18 cellular contexts compared by ENCODE assay signal in the genomic region with DNA sequence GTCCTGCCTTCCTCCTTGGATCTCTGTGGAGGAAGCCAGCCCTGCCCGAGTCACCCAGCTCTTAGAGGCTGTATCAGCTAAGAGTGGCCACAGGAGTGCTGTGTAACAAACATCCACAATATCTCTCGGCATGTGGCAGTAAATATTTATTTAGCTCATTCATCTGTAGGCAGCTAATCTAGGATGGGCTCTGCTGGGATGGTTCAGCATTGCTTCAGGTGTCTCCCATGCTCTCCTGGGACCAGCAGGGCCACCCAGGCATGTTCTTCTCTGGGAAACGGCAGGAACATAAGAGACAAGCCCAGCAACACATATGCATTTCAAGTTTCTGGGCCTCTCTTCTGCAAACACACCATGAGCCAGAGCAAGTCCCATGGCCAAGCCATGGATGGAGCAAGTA. TPM values are rescaled to one million over a fixed set of nuclear protein-coding genes. Genes with fewer than 3 reads are reported as not detected.
DNase-seq lines count a peak whose midpoint lies in the region; ATAC-seq, FAIRE-seq and TF ChIP-seq lines count a peak whose summit lies in the region.
"Had no signal": no experiment of that assay in that cellular context is flagged by ENCODE, and none has a peak within 500 bp of the region (broad histone marks: within the 10 kb centered on the region; RNA-seq: fewer than 3 reads in every experiment).

No MANE protein-coding gene starts in this region.

- TF ChIP-seq RAD21 in HepG2 (CRISPR knock-in tag; IDR thresholded peaks at IDR 0.05) = no peak

- in situ Hi-C loops in HepG2 (cut with HindIII; ENCODE audit: extremely low pct_ligation_motif_present, low pct_unique_long_range_greater_than_20kb) = no loop called here

- POLR2A ChIA-PET in HepG2 (lab: Yijun Ruan, JAX) = no interaction called here

- peaks cover 7% of the 10 kb centered on the region for H3K4me1 ChIP-seq in HepG2 (ENCODE audit: insufficient read depth, low read length)
- H3K4me1 ChIP-seq in right lobe of liver = peaks cover 0 to 10% (median 2%) of the 10 kb centered on the region in 4 donors

- CTCF ChIA-PET in HepG2 (lab: Yijun Ruan, JAX; ENCODE audit: low intra/inter-chr PET ratio, low total read pairs) = no interaction called here

- no peak overlapping the region for H3K4me3 ChIP-seq in HepG2 (replicated peaks in 1 of 3; ENCODE audit: insufficient read depth in 1 of 3, low read depth in 2 of 3, low read length in 3 of 3)
- no peak overlapping the region for H3K4me3 ChIP-seq in right lobe of liver
- H3K4me3 ChIP-seq: BLaER1 had no signal

- DNase-seq in activated effector memory CD4-positive, alpha-beta T cell treated with anti-CD3 and anti-CD28 coated beads, Interleukin-2, amount 50 U/mL, for 16 hours = peak; percentile 31
- DNase-seq in activated effector memory CD4-positive, alpha-beta T cell treated with Interleukin-2 at 50 U/mL for 16 hours = no peak
- no peak for DNase-seq in HepG2 (ENCODE audit: low spot score)
- DNase-seq in right lobe of liver = no peak
- peak; percentile 2 for DNase-seq in sciatic nerve (ENCODE audit: low spot score)
- DNase-seq in amniotic stem cell (lab: John Stamatoyannopoulos, UW) = no peak
- DNase-seq in NCI-H2196 treated with DMSO at 0.1 percent for 48 hours (lab: John Stamatoyannopoulos, UW; ENCODE audit: unreplicated experiment) = no peak
- DNase-seq in activated T-cell treated with anti-CD3 and anti-CD28 coated beads, Interleukin-2, amount 50 U/mL, for 1 hour = no peak
- DNase-seq: 8988T; AML-193; CD4-positive, CD25-positive, alpha-beta regulatory T cell; DMS53; GF-D8 had no signal

- no peaks in the 10 kb centered on the region for H4K20me1 ChIP-seq in HepG2 (ENCODE audit: insufficient read depth, low read length)
- H4K20me1 ChIP-seq: BLaER1 had no signal

- ATAC-seq in HepG2 (no peak), right lobe of liver (no peak), sciatic nerve (no peak)
- ATAC-seq: HCT116 had no signal

- peaks cover 1 to 14% of the 10 kb centered on the region in 2 experiments; a peak in 2 of 5 replicates for H3K27me3 ChIP-seq in HepG2 (ENCODE audit: control insufficient read depth in 1 of 2, insufficient read depth in 2 of 2, low read length in 2 of 2)
- H3K27me3 ChIP-seq in right lobe of liver = no peaks in the 10 kb centered on the region
- H3K27me3 ChIP-seq: BLaER1 had no signal

- TF ChIP-seq EP300 in HepG2 (IDR thresholded peaks at IDR 0.05; ENCODE audit: low read depth in 2 of 2, low read length in 2 of 2) (no peak), HepG2 (CRISPR knock-in tag; IDR thresholded peaks at IDR 0.05; ENCODE audit: borderline replicate concordance) (no peak)

- no TSS peak for BruUV-seq in HepG2 (replicated peaks; lab: Mats Ljungman, UMichigan)

- no peaks in the 10 kb centered on the region for H3K36me3 ChIP-seq in HepG2 (replicated peaks in 1 of 2; ENCODE audit: control insufficient read depth in 1 of 2, insufficient read depth in 2 of 2, low read length in 2 of 2)
- H3K36me3 ChIP-seq in right lobe of liver = no peaks in the 10 kb centered on the region
- H3K36me3 ChIP-seq: BLaER1 had no signal

- WGBS in HepG2 (ENCODE audit: low lambda C conversion rate) = 5% methylated on average over 3 of the region's 3 CpGs
- WGBS in right lobe of liver (ENCODE audit: insufficient coverage, low coverage, low lambda C conversion rate, missing lambda C conversion rate) = 71% methylated on average over 1 of the region's 3 CpGs

- no peak for FAIRE-seq in HepG2 (lab: Jason Lieb, UNC)
- FAIRE-seq: GM19239, H54, HTR-8/SVneo had no signal

- no peaks in the 10 kb centered on the region for H3K79me2 ChIP-seq in HepG2 (ENCODE audit: insufficient read depth, low read length)

- no peak overlapping the region for H3K9ac ChIP-seq in HepG2 (ENCODE audit: insufficient read depth, low read depth, low read length)
- H3K9ac ChIP-seq: BLaER1 had no signal

- H2AFZ ChIP-seq in HepG2 (ENCODE audit: low read length) = no peak overlapping the region

- intact Hi-C loops in HepG2 (cut with micrococcal nuclease; ENCODE audit: unreplicated experiment) (loop anchor here (10.0 kb wide), 1 partner anchor 249 kb away; no protein-coding TSS in a partner anchor), right lobe of liver (cut with DNase I) (loop anchor here in 1 of 2 donors (10.0 kb wide), 1 partner anchor 169 kb away; no protein-coding TSS in a partner anchor), sciatic nerve (cut with DNase I) (no loop called here)

- no peak overlapping the region for H3K4me2 ChIP-seq in HepG2 (ENCODE audit: low read depth, low read length)

- H3K27ac ChIP-seq in HepG2 (ENCODE audit: extremely low read length, insufficient read depth, low read length) = no peak overlapping the region
- H3K27ac ChIP-seq in right lobe of liver = no peak overlapping the region
- H3K27ac ChIP-seq: BLaER1 had no signal

- TF ChIP-seq POLR2A in HepG2 (IDR thresholded peaks at IDR 0.05; ENCODE audit: insufficient read depth in 1 of 2, low read depth in 2 of 2, low read length in 2 of 2) (no peak), right lobe of liver (IDR thresholded peaks at IDR 0.05) (no peak)

- H3K9me3 ChIP-seq in HepG2 (ENCODE audit: low read length) (peaks cover 17% of the 10 kb centered on the region), right lobe of liver (no peaks in the 10 kb centered on the region)

- TF ChIP-seq CTCF in HepG2 (CRISPR knock-in tag; IDR thresholded peaks at IDR 0.05) = no peak
- no peak for TF ChIP-seq CTCF in right lobe of liver (IDR thresholded peaks at IDR 0.05)

TF ChIP-seq in HepG2, 621 proteins besides CTCF, POLR2A, EP300 and RAD21:
- TF ChIP-seq, protein P1, sequence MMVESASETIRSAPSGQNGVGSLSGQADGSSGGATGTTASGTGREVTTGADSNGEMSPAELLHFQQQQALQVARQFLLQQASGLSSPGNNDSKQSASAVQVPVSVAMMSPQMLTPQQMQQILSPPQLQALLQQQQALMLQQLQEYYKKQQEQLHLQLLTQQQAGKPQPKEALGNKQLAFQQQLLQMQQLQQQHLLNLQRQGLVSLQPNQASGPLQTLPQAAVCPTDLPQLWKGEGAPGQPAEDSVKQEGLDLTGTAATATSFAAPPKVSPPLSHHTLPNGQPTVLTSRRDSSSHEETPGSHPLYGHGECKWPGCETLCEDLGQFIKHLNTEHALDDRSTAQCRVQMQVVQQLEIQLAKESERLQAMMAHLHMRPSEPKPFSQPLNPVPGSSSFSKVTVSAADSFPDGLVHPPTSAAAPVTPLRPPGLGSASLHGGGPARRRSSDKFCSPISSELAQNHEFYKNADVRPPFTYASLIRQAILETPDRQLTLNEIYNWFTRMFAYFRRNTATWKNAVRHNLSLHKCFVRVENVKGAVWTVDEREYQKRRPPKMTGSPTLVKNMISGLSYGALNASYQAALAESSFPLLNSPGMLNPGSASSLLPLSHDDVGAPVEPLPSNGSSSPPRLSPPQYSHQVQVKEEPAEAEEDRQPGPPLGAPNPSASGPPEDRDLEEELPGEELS (CRISPR knock-in tag; IDR thresholded peaks at IDR 0.05) = no peak
- TF ChIP-seq ZNF331 (CRISPR knock-in tag; IDR thresholded peaks at IDR 0.05) = peak; percentile 95

RNA-seq across cellular contexts. Expression of a gene that starts 56.1 kb away (rescaled TPM):
- total RNA-seq in HepG2 (2016; rRNA removed; fragmentation: Illumina TruSeq; extraction: Trizol) = not detected in 2 replicates
- not detected in 2 replicates for total RNA-seq in HepG2 (2016; cell fraction: cytosol; rRNA removed; fragmentation: Illumina TruSeq; extraction: Trizol; ENCODE audit: low read depth)
- not detected in 2 replicates for total RNA-seq in HepG2 (2016; cell fraction: insoluble cytoplasmic fraction; rRNA removed; fragmentation: Illumina TruSeq; extraction: Trizol)
- total RNA-seq in HepG2 (2016; cell fraction: membrane; rRNA removed; fragmentation: Illumina TruSeq; extraction: Trizol) = not detected in 2 replicates
- not detected in 2 replicates for total RNA-seq in HepG2 (2016; cell fraction: nucleus; rRNA removed; fragmentation: Illumina TruSeq; extraction: Trizol)
- not detected in 2 replicates for polyA plus RNA-seq in HepG2 (2011; rRNA removed)
- not detected in 2 replicates for polyA plus RNA-seq in HepG2 (2011; cell fraction: cytosol; rRNA removed)
- not detected in 2 replicates for polyA plus RNA-seq in HepG2 (2011; cell fraction: nucleus; rRNA removed)
- polyA plus RNA-seq in HepG2 (2012) = not detected in 2 replicates
- polyA plus RNA-seq in HepG2 (2016; cell fraction: cytosol; fragmentation: Illumina TruSeq; extraction: Trizol; ENCODE audit: low read depth) = not detected in 2 replicates
- not detected in 2 replicates for polyA plus RNA-seq in HepG2 (2016; cell fraction: insoluble cytoplasmic fraction; fragmentation: Illumina TruSeq; extraction: Trizol; ENCODE audit: low read depth)
- not detected in 2 replicates for polyA plus RNA-seq in HepG2 (2016; cell fraction: membrane; fragmentation: Illumina TruSeq; extraction: Trizol; ENCODE audit: low read depth)
- polyA plus RNA-seq in HepG2 (2016; cell fraction: nucleus; fragmentation: Illumina TruSeq; extraction: Trizol; ENCODE audit: insufficient read depth, low read depth) = not detected in 2 replicates
- polyA minus RNA-seq in HepG2 (2011; rRNA and poly(A)+ RNA removed; ENCODE audit: low replicate concordance) = 0.04 TPM in 1 of 2 replicates, not detected in the other
- not detected in 2 replicates for polyA minus RNA-seq in HepG2 (2011; cell fraction: cytosol; rRNA and poly(A)+ RNA removed)
- polyA minus RNA-seq in HepG2 (2011; cell fraction: nucleus; rRNA and poly(A)+ RNA removed) = not detected in 2 replicates
- total RNA-seq in right lobe of liver = 1 to 10 TPM in 2 of 6 experiments, under 1 TPM in 4; 0.29 to 2.5 (median 0.87) TPM
- 4.3 TPM for total RNA-seq in sciatic nerve

Comparison
In these comparisons a context has a peak if more than half of its experiments do, and no peak if none do; other contexts are left out.
1. DNase-seq: peak in activated effector memory CD4-positive, alpha-beta T cell treated with anti-CD3 and anti-CD28 coated beads, Interleukin-2, amount 50 U/mL, for 16 hours (single experiment) and sciatic nerve (single experiment); none in activated effector memory CD4-positive, alpha-beta T cell treated with Interleukin-2 at 50 U/mL for 16 hours (single experiment), HepG2 (single experiment), right lobe of liver (0 of 3), amniotic stem cell (single experiment), NCI-H2196 treated with DMSO at 0.1 percent for 48 hours (single experiment) and activated T-cell treated with anti-CD3 and anti-CD28 coated beads, Interleukin-2, amount 50 U/mL, for 1 hour (single experiment).